In the genomic region with DNA sequence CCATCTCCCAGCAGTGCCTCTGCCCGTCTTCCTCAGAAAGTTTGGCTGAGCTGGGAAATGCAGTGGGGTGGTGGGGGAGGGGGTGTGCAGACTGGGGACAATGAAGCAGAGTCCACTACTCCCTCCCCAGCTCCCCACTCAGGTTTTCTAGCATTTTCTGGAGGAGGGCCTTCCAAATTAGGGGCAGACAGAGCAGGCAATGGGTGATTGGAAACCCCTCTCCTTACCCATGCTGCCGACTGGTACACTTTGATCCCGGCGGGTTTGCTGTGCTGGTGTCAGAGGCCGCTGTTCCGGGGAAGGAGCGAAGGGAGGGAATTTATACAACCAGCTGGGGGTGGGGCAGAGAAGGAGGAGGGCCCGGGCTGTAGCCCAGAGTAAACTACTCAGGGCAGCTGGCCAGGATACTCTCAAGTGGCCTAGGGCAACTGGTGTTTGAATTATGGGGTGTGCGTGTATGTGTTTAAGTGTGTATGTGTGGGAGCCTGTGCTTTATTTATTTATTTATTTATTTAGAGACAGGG, we compare ENCODE assay signal across 1 cellular context.
A peak's percentile ranks its signal among the peaks of the same experiment; 100 is the strongest.
TF ChIP-seq lines count a peak whose summit lies in the region.

A gene (minus strand): TSS at position 295 of the 524 bp plus-strand sequence. CDS start 64 bp downstream, at position 231.

TF ChIP-seq in HepG2, 621 proteins besides CTCF, POLR2A, EP300 and RAD21 (continued from another document and continues in another):
- TF ChIP-seq, protein P1, sequence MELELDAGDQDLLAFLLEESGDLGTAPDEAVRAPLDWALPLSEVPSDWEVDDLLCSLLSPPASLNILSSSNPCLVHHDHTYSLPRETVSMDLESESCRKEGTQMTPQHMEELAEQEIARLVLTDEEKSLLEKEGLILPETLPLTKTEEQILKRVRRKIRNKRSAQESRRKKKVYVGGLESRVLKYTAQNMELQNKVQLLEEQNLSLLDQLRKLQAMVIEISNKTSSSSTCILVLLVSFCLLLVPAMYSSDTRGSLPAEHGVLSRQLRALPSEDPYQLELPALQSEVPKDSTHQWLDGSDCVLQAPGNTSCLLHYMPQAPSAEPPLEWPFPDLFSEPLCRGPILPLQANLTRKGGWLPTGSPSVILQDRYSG (CRISPR knock-in tag; IDR thresholded peaks at IDR 0.05), result no peak
- TF ChIP-seq, protein P2, sequence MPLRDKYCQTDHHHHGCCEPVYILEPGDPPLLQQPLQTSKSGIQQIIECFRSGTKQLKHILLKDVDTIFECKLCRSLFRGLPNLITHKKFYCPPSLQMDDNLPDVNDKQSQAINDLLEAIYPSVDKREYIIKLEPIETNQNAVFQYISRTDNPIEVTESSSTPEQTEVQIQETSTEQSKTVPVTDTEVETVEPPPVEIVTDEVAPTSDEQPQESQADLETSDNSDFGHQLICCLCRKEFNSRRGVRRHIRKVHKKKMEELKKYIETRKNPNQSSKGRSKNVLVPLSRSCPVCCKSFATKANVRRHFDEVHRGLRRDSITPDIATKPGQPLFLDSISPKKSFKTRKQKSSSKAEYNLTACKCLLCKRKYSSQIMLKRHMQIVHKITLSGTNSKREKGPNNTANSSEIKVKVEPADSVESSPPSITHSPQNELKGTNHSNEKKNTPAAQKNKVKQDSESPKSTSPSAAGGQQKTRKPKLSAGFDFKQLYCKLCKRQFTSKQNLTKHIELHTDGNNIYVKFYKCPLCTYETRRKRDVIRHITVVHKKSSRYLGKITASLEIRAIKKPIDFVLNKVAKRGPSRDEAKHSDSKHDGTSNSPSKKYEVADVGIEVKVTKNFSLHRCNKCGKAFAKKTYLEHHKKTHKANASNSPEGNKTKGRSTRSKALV (CRISPR knock-in tag; IDR thresholded peaks at IDR 0.05), result peak; percentile 56; the same call in 1 of the 2 replicates
- TF ChIP-seq ZNF256 (CRISPR knock-in tag; conservative IDR thresholded peaks at IDR 0.05) (no peak), MED8 (CRISPR knock-in tag; IDR thresholded peaks at IDR 0.05; ENCODE audit: insufficient replicate concordance) (no peak), SMAD3 (CRISPR knock-in tag; IDR thresholded peaks at IDR 0.05) (no peak), NKX3-1 (CRISPR knock-in tag; IDR thresholded peaks at IDR 0.05) (0 out of 2 replicates have a peak, but pooled peaks have one; percentile 61), FOXC1 (CRISPR knock-in tag; IDR thresholded peaks at IDR 0.05; ENCODE audit: borderline replicate concordance) (no peak), ZNF7 (CRISPR knock-in tag; IDR thresholded peaks at IDR 0.05) (no peak), TAF1 (CRISPR knock-in tag; IDR thresholded peaks at IDR 0.05) (peak; percentile 69), NFIB (CRISPR knock-in tag; IDR thresholded peaks at IDR 0.05; ENCODE audit: borderline replicate concordance) (no peak), ZBTB7A (CRISPR knock-in tag; IDR thresholded peaks at IDR 0.05) (no peak), SMAD9 (CRISPR knock-in tag; IDR thresholded peaks at IDR 0.05) (no peak), TBL1XR1 (IDR thresholded peaks at IDR 0.05; ENCODE audit: borderline replicate concordance, low read length, partially characterized antibody) (no peak), ZNF605 (CRISPR knock-in tag; IDR thresholded peaks at IDR 0.05) (no peak), ZNF367 (CRISPR knock-in tag; IDR thresholded peaks at IDR 0.05; ENCODE audit: borderline replicate concordance) (no peak), ZNF644 (CRISPR knock-in tag; IDR thresholded peaks at IDR 0.05; ENCODE audit: low read depth) (no peak), CHCHD3 (CRISPR knock-in tag; IDR thresholded peaks at IDR 0.05) (no peak), REXO4 (CRISPR knock-in tag; IDR thresholded peaks at IDR 0.05; ENCODE audit: borderline replicate concordance) (no peak), TOE1 (CRISPR knock-in tag; IDR thresholded peaks at IDR 0.05) (no peak), RARG (CRISPR knock-in tag; IDR thresholded peaks at IDR 0.05; ENCODE audit: low read depth) (no peak), ZNF652 (CRISPR knock-in tag; IDR thresholded peaks at IDR 0.05; ENCODE audit: borderline replicate concordance, low read depth) (no peak), CREM (IDR thresholded peaks at IDR 0.05) (no peak), CREM (CRISPR knock-in tag; IDR thresholded peaks at IDR 0.05) (no peak), HMG20A (CRISPR knock-in tag; IDR thresholded peaks at IDR 0.05; ENCODE audit: borderline replicate concordance) (no peak), ZNF207 (IDR thresholded peaks at IDR 0.05; ENCODE audit: borderline replicate concordance) (no peak), SOX13 (IDR thresholded peaks at IDR 0.05) (no peak), SOX13 (CRISPR knock-in tag; conservative IDR thresholded peaks at IDR 0.05 in 1 of 2, IDR thresholded peaks at IDR 0.05 in 1 of 2) (0 out of 4 replicates have a peak, but pooled peaks of 1 of the 2 experiments have one; percentile 6), ZNF670 (CRISPR knock-in tag; IDR thresholded peaks at IDR 0.05; ENCODE audit: borderline replicate concordance) (no peak), HOXA7 (CRISPR knock-in tag; IDR thresholded peaks at IDR 0.05) (no peak), NFKBIZ (CRISPR knock-in tag; IDR thresholded peaks at IDR 0.05) (no peak), DPF2 (CRISPR knock-in tag; IDR thresholded peaks at IDR 0.05; ENCODE audit: borderline replicate concordance, low read depth) (no peak), FOXA1 (IDR thresholded peaks at IDR 0.05) (no peak), FOXA1 (CRISPR knock-in tag; IDR thresholded peaks at IDR 0.05) (no peak), KAT2B (IDR thresholded peaks at IDR 0.05; ENCODE audit: borderline replicate concordance, low read depth, low read length) (no peak), KDM5A (IDR thresholded peaks at IDR 0.05; ENCODE audit: borderline replicate concordance, low read length) (no peak), GABPB1 (CRISPR knock-in tag; IDR thresholded peaks at IDR 0.05) (no peak), IRX3 (CRISPR knock-in tag; IDR thresholded peaks at IDR 0.05; ENCODE audit: borderline replicate concordance, low read depth) (no peak), RFXAP (CRISPR knock-in tag; IDR thresholded peaks at IDR 0.05; ENCODE audit: borderline replicate concordance) (0 out of 2 replicates have a peak, but pooled peaks have one; percentile 53), HNRNPH1 (optimal IDR thresholded peaks at IDR 0.05; ENCODE audit: low read depth, low read length) (no peak), PTBP1 (IDR thresholded peaks at IDR 0.05; ENCODE audit: low read depth, low read length, poor library complexity, severe bottlenecking) (no peak), FOXK2 (IDR thresholded peaks at IDR 0.05) (no peak), PAF1 (CRISPR knock-in tag; IDR thresholded peaks at IDR 0.05) (no peak), ZMAT3 (CRISPR knock-in tag; conservative IDR thresholded peaks at IDR 0.05) (no peak), ZNF12 (CRISPR knock-in tag; IDR thresholded peaks at IDR 0.05) (no peak), HNRNPLL (IDR thresholded peaks at IDR 0.05; ENCODE audit: low read depth, low read length, poor library complexity, severe bottlenecking) (no peak), CAMTA2 (CRISPR knock-in tag; IDR thresholded peaks at IDR 0.05; ENCODE audit: borderline replicate concordance) (no peak), ZNF776 (CRISPR knock-in tag; IDR thresholded peaks at IDR 0.05) (no peak), KAT7 (CRISPR knock-in tag; IDR thresholded peaks at IDR 0.05; ENCODE audit: borderline replicate concordance) (no peak)
- TF ChIP-seq, protein P3, sequence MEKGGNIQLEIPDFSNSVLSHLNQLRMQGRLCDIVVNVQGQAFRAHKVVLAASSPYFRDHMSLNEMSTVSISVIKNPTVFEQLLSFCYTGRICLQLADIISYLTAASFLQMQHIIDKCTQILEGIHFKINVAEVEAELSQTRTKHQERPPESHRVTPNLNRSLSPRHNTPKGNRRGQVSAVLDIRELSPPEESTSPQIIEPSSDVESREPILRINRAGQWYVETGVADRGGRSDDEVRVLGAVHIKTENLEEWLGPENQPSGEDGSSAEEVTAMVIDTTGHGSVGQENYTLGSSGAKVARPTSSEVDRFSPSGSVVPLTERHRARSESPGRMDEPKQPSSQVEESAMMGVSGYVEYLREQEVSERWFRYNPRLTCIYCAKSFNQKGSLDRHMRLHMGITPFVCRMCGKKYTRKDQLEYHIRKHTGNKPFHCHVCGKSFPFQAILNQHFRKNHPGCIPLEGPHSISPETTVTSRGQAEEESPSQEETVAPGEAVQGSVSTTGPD (CRISPR knock-in tag; IDR thresholded peaks at IDR 0.05), result no peak
- TF ChIP-seq, protein P4, sequence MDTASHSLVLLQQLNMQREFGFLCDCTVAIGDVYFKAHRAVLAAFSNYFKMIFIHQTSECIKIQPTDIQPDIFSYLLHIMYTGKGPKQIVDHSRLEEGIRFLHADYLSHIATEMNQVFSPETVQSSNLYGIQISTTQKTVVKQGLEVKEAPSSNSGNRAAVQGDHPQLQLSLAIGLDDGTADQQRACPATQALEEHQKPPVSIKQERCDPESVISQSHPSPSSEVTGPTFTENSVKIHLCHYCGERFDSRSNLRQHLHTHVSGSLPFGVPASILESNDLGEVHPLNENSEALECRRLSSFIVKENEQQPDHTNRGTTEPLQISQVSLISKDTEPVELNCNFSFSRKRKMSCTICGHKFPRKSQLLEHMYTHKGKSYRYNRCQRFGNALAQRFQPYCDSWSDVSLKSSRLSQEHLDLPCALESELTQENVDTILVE (CRISPR knock-in tag; IDR thresholded peaks at IDR 0.05), result no peak
- TF ChIP-seq, protein P5, sequence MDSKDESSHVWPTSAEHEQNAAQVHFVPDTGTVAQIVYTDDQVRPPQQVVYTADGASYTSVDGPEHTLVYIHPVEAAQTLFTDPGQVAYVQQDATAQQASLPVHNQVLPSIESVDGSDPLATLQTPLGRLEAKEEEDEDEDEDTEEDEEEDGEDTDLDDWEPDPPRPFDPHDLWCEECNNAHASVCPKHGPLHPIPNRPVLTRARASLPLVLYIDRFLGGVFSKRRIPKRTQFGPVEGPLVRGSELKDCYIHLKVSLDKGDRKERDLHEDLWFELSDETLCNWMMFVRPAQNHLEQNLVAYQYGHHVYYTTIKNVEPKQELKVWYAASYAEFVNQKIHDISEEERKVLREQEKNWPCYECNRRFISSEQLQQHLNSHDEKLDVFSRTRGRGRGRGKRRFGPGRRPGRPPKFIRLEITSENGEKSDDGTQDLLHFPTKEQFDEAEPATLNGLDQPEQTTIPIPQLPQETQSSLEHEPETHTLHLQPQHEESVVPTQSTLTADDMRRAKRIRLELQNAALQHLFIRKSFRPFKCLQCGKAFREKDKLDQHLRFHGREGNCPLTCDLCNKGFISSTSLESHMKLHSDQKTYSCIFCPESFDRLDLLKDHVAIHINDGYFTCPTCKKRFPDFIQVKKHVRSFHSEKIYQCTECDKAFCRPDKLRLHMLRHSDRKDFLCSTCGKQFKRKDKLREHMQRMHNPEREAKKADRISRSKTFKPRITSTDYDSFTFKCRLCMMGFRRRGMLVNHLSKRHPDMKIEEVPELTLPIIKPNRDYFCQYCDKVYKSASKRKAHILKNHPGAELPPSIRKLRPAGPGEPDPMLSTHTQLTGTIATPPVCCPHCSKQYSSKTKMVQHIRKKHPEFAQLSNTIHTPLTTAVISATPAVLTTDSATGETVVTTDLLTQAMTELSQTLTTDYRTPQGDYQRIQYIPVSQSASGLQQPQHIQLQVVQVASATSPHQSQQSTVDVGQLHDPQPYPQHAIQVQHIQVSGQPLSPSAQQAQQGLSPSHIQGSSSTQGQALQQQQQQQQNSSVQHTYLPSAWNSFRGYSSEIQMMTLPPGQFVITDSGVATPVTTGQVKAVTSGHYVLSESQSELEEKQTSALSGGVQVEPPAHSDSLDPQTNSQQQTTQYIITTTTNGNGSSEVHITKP (CRISPR knock-in tag; IDR thresholded peaks at IDR 0.05; ENCODE audit: low read depth), result no peak
- TF ChIP-seq, protein P6, sequence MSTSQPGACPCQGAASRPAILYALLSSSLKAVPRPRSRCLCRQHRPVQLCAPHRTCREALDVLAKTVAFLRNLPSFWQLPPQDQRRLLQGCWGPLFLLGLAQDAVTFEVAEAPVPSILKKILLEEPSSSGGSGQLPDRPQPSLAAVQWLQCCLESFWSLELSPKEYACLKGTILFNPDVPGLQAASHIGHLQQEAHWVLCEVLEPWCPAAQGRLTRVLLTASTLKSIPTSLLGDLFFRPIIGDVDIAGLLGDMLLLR (CRISPR knock-in tag; IDR thresholded peaks at IDR 0.05), result no peak
- TF ChIP-seq, protein P7, sequence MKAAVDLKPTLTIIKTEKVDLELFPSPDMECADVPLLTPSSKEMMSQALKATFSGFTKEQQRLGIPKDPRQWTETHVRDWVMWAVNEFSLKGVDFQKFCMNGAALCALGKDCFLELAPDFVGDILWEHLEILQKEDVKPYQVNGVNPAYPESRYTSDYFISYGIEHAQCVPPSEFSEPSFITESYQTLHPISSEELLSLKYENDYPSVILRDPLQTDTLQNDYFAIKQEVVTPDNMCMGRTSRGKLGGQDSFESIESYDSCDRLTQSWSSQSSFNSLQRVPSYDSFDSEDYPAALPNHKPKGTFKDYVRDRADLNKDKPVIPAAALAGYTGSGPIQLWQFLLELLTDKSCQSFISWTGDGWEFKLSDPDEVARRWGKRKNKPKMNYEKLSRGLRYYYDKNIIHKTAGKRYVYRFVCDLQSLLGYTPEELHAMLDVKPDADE (CRISPR knock-in tag; IDR thresholded peaks at IDR 0.05), result no peak
- TF ChIP-seq, protein P8, sequence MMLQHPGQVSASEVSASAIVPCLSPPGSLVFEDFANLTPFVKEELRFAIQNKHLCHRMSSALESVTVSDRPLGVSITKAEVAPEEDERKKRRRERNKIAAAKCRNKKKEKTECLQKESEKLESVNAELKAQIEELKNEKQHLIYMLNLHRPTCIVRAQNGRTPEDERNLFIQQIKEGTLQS (CRISPR knock-in tag; IDR thresholded peaks at IDR 0.05), result no peak
- TF ChIP-seq, protein P9, sequence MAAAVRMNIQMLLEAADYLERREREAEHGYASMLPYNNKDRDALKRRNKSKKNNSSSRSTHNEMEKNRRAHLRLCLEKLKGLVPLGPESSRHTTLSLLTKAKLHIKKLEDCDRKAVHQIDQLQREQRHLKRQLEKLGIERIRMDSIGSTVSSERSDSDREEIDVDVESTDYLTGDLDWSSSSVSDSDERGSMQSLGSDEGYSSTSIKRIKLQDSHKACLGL (CRISPR knock-in tag; IDR thresholded peaks at IDR 0.05), result no peak
- TF ChIP-seq, protein P10, sequence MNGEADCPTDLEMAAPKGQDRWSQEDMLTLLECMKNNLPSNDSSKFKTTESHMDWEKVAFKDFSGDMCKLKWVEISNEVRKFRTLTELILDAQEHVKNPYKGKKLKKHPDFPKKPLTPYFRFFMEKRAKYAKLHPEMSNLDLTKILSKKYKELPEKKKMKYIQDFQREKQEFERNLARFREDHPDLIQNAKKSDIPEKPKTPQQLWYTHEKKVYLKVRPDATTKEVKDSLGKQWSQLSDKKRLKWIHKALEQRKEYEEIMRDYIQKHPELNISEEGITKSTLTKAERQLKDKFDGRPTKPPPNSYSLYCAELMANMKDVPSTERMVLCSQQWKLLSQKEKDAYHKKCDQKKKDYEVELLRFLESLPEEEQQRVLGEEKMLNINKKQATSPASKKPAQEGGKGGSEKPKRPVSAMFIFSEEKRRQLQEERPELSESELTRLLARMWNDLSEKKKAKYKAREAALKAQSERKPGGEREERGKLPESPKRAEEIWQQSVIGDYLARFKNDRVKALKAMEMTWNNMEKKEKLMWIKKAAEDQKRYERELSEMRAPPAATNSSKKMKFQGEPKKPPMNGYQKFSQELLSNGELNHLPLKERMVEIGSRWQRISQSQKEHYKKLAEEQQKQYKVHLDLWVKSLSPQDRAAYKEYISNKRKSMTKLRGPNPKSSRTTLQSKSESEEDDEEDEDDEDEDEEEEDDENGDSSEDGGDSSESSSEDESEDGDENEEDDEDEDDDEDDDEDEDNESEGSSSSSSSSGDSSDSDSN (CRISPR knock-in tag; IDR thresholded peaks at IDR 0.05), result peak; percentile 50; the same call in 1 of the 2 replicates
